12 cellular contexts compared by ENCODE assay signal in the genomic region with DNA sequence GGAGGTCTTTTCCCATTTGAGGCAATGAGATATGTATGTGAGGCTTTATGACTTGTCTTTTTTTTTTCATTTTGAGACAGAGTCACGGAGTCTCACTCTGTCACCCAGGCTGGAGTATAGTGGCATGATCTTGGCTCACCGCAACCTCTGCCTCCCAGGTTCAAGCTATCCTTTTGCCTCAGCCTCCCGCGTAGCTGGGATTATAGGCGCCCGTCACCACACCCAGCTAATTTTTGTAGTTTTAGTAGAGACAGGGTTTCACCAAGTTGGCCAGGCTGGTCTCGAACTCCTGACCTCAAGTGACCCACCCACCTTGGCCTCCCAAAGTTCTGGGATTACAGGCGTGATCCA. TPM values are rescaled to one million over a fixed set of nuclear protein-coding genes. Genes with fewer than 3 reads are reported as not detected.
DNase-seq lines count a peak whose midpoint lies in the region; ATAC-seq and TF ChIP-seq lines count a peak whose summit lies in the region.
"Not testable (repeated sequence)": the region's sequence is repeated elsewhere in the genome, so short reads cannot be mapped to it uniquely, and the experiment has no call there.
"Had no signal": no experiment of that assay in that cellular context is flagged by ENCODE, and none has a peak within 500 bp of the region (broad histone marks: within the 10 kb centered on the region; RNA-seq: fewer than 3 reads in every experiment).

No MANE protein-coding gene starts in this region.

- H3K36me3 ChIP-seq in CD4-positive, alpha-beta memory T cell (ENCODE audit: insufficient read depth, low read length), result peaks cover 57% of the 10 kb centered on the region
- H3K36me3 ChIP-seq in adrenal gland (replicated peaks in 1 of 2) (peaks cover 0 to 40% of the 10 kb centered on the region in 2 donors), left ventricle myocardium inferior (peaks cover 39% of the 10 kb centered on the region)
- peaks cover 69% of the 10 kb centered on the region for H3K36me3 ChIP-seq in effector memory CD4-positive, alpha-beta T cell (ENCODE audit: control insufficient read depth, insufficient read depth, low read length)

- POLR2A ChIA-PET in CD4-positive, alpha-beta memory T cell (lab: Charles Lee; ENCODE audit: partially characterized antibody), result interaction anchor here (1.3 to 1.4 kb wide), 2 partner anchors 10 to 12 kb away, joined by 3 to 4 read pairs; no protein-coding TSS in a partner anchor

- WGBS in adrenal gland, 4 donors, result 95 to 96% (median 95%) methylated on average over 8 of the region's 8 CpGs

- peaks cover 5 to 30% (median 21%) of the 10 kb centered on the region in 4 donors for H3K4me1 Mint-ChIP-seq in CD4-positive, alpha-beta memory T cell
- H3K4me1 Mint-ChIP-seq in natural killer cell, result peaks cover 49 to 73% of the 10 kb centered on the region in 2 donors
- H3K4me1 Mint-ChIP-seq in stimulated activated naive CD8-positive, alpha-beta T cell treated with anti-CD3 and anti-CD28 coated beads, Interleukin-15, Interleukin-2, amounts not matched to agents 100 ng/mL and 50 ng/mL, for 24 hours (ENCODE audit: low read depth), result peaks cover 28% of the 10 kb centered on the region

- CTCF ChIA-PET in CD4-positive, alpha-beta memory T cell (lab: Charles Lee; ENCODE audit: partially characterized antibody), result interaction anchor here (1.3 kb wide), 1 partner anchor 12 kb away, joined by 3 read pairs; no protein-coding TSS in a partner anchor

- intact Hi-C loops in CD4-positive, alpha-beta memory T cell (cut with micrococcal nuclease); adrenal gland (cut with DNase I); left ventricle myocardium inferior (cut with micrococcal nuclease); natural killer cell (cut with micrococcal nuclease): not testable (repeated sequence)

- not testable (repeated sequence) for H3K9me3 ChIP-seq in CD4-positive, alpha-beta memory T cell (ENCODE audit: control insufficient read depth in 1 of 2, low read length in 2 of 2); adrenal gland (replicated peaks in 1 of 3); effector memory CD4-positive, alpha-beta T cell (ENCODE audit: control insufficient read depth, low read length); left ventricle myocardium inferior (replicated peaks)

- H3K4me1 ChIP-seq in CD4-positive, alpha-beta memory T cell (ENCODE audit: insufficient read depth, low read length), result peaks cover 14% of the 10 kb centered on the region
- H3K4me1 ChIP-seq in adrenal gland (replicated peaks in 1 of 2), result peaks cover 12 to 20% of the 10 kb centered on the region in 2 donors
- H3K4me1 ChIP-seq in effector memory CD4-positive, alpha-beta T cell (ENCODE audit: control insufficient read depth, insufficient read depth, low read length, poor library complexity, severe bottlenecking), result not testable (repeated sequence)
- peaks cover 84% of the 10 kb centered on the region for H3K4me1 ChIP-seq in left ventricle myocardium inferior

- not testable (repeated sequence) for H3K4me3 Mint-ChIP-seq in CD4-positive, alpha-beta memory T cell; natural killer cell; stimulated activated naive CD8-positive, alpha-beta T cell treated with anti-CD3 and anti-CD28 coated beads, Interleukin-15, Interleukin-2, amounts not matched to agents 100 ng/mL and 50 ng/mL, for 24 hours

- not testable (repeated sequence) for TF ChIP-seq POLR2A in adrenal gland (IDR thresholded peaks at IDR 0.05)

- H3K9me3 Mint-ChIP-seq in CD4-positive, alpha-beta memory T cell; natural killer cell; stimulated activated naive CD8-positive, alpha-beta T cell treated with anti-CD3 and anti-CD28 coated beads, Interleukin-15, Interleukin-2, amounts not matched to agents 100 ng/mL and 50 ng/mL, for 24 hours: not testable (repeated sequence)

- not testable (repeated sequence) for TF ChIP-seq CTCF in adrenal gland (IDR thresholded peaks at IDR 0.05); left ventricle myocardium inferior (IDR thresholded peaks at IDR 0.05; ENCODE audit: borderline replicate concordance); natural killer cell (IDR thresholded peaks at IDR 0.05)

- peaks cover 17 to 46% of the 10 kb centered on the region in 2 donors for H3K36me3 Mint-ChIP-seq in CD4-positive, alpha-beta memory T cell
- H3K36me3 Mint-ChIP-seq in natural killer cell, result not testable (repeated sequence)
- H3K36me3 Mint-ChIP-seq in stimulated activated naive CD8-positive, alpha-beta T cell treated with anti-CD3 and anti-CD28 coated beads, Interleukin-15, Interleukin-2, amounts not matched to agents 100 ng/mL and 50 ng/mL, for 24 hours (ENCODE audit: low read depth), result peaks cover 19% of the 10 kb centered on the region

- not testable (repeated sequence) for H3K27ac ChIP-seq in CD4-positive, alpha-beta memory T cell (ENCODE audit: low read depth, low read length)
- H3K27ac ChIP-seq in adrenal gland (peak overlapping the region in 3 of 5 donors; percentile 33 to 73 (median 47)), left ventricle myocardium inferior (replicated peaks) (peak overlapping the region; percentile 63)
- peak overlapping the region; percentile 10 for H3K27ac ChIP-seq in effector memory CD4-positive, alpha-beta T cell (ENCODE audit: insufficient read depth, low read length, poor library complexity, severe bottlenecking)

- not testable (repeated sequence) for H3K27me3 Mint-ChIP-seq in CD4-positive, alpha-beta memory T cell; natural killer cell (ENCODE audit: low read depth in 2 of 2); stimulated activated naive CD8-positive, alpha-beta T cell treated with anti-CD3 and anti-CD28 coated beads, Interleukin-15, Interleukin-2, amounts not matched to agents 100 ng/mL and 50 ng/mL, for 24 hours

- H3K27me3 ChIP-seq in CD4-positive, alpha-beta memory T cell (ENCODE audit: insufficient read depth, low read length); adrenal gland; effector memory CD4-positive, alpha-beta T cell (replicated peaks; ENCODE audit: control insufficient read depth, insufficient read depth, low read length, poor library complexity, severe bottlenecking); left ventricle myocardium inferior (ENCODE audit: low read depth): not testable (repeated sequence)

- DNase-seq in CD4-positive, alpha-beta memory T cell; effector memory CD4-positive, alpha-beta T cell; left ventricle myocardium inferior: not testable (repeated sequence)
- peak; percentile 41 for DNase-seq in activated CD8-positive, alpha-beta memory T cell treated with anti-CD3 and anti-CD28 coated beads for 24 hours
- DNase-seq in adrenal gland (peak in 2 of 7 donors; percentile 15 to 44), natural killer cell (peak; percentile 3), ureter (ENCODE audit: low spot score) (peak; percentile 25)

- peak overlapping the region in 4 of 7 donors; percentile 4 to 76 (median 46) for H3K27ac Mint-ChIP-seq in CD4-positive, alpha-beta memory T cell
- H3K27ac Mint-ChIP-seq in natural killer cell, result peak overlapping the region; percentile 81 to 84
- H3K27ac Mint-ChIP-seq in stimulated activated naive CD8-positive, alpha-beta T cell treated with anti-CD3 and anti-CD28 coated beads, Interleukin-15, Interleukin-2, amounts not matched to agents 100 ng/mL and 50 ng/mL, for 24 hours, result peak overlapping the region; percentile 11

- H3K4me3 ChIP-seq in CD4-positive, alpha-beta memory T cell (ENCODE audit: low read length in 2 of 2); adrenal gland; effector memory CD4-positive, alpha-beta T cell (ENCODE audit: insufficient read depth, low read depth, low read length, poor library complexity, severe bottlenecking); left ventricle myocardium inferior: not testable (repeated sequence)

- ATAC-seq in natural killer cell, result not testable (repeated sequence)

RNA-seq across cellular contexts. Expression of a gene that starts 41.8 kb away (rescaled TPM):
- 100 to 1,000 TPM; 120 to 122 TPM for total RNA-seq in CD4-positive, alpha-beta memory T cell
- 10 to 100 TPM; 32.1 to 65.3 TPM for polyA plus RNA-seq in CD4-positive, alpha-beta memory T cell
- total RNA-seq in adrenal gland (100 to 1,000 TPM in 5 of 8 donors, 10 to 100 TPM in 3; 73.4 to 123 (median 104) TPM), left ventricle myocardium inferior (29.4 TPM), natural killer cell (100 to 1,000 TPM; 293 to 363 (median 340) TPM), ureter (126 TPM)
- polyA plus RNA-seq in adrenal gland, result 10 to 100 TPM; 36.3 to 65.1 (median 43.3) TPM

RNA-seq across cellular contexts. Expression of a gene that starts 55.5 kb away (rescaled TPM):
- not detected for total RNA-seq in CD4-positive, alpha-beta memory T cell
- not detected for polyA plus RNA-seq in CD4-positive, alpha-beta memory T cell
- not detected for total RNA-seq in adrenal gland
- not detected for polyA plus RNA-seq in adrenal gland
- total RNA-seq in left ventricle myocardium inferior, result not detected
- total RNA-seq in natural killer cell, result not detected
- not detected for total RNA-seq in ureter
- total RNA-seq: Calu3, GM23338, HT-29 had no signal
- polyA plus RNA-seq: CD14-positive monocyte, GM23338 had no signal

RNA-seq across cellular contexts. Expression of a gene that starts 58.2 kb away (rescaled TPM):
- total RNA-seq in CD4-positive, alpha-beta memory T cell, result 1,000 to 10,000 TPM; 1,511 to 1,572 TPM
- polyA plus RNA-seq in CD4-positive, alpha-beta memory T cell, result 1,000 to 10,000 TPM in 1 of 2 donors, 100 to 1,000 TPM in 1; 728 to 1,314 TPM
- total RNA-seq in adrenal gland (1,000 to 10,000 TPM in 6 of 8 donors, 100 to 1,000 TPM in 2; 927 to 1,685 (median 1,368) TPM), left ventricle myocardium inferior (760 TPM), natural killer cell (100 to 1,000 TPM; 752 to 934 (median 923) TPM), ureter (1,659 TPM)
- polyA plus RNA-seq in adrenal gland, result 1,000 to 10,000 TPM; 2,027 to 3,246 (median 2,815) TPM

Comparison
In these comparisons a context has a peak if more than half of its experiments do, and no peak if none do; other contexts are left out.
1. H3K27ac Mint-ChIP-seq: peak in every context shown above with its lines; median percentile 82 in natural killer cell; 46 in CD4-positive, alpha-beta memory T cell; 11 in stimulated activated naive CD8-positive, alpha-beta T cell treated with anti-CD3 and anti-CD28 coated beads, Interleukin-15, Interleukin-2, amounts not matched to agents 100 ng/mL and 50 ng/mL, for 24 hours.